9 cellular contexts compared by ENCODE assay signal in the genomic region with DNA sequence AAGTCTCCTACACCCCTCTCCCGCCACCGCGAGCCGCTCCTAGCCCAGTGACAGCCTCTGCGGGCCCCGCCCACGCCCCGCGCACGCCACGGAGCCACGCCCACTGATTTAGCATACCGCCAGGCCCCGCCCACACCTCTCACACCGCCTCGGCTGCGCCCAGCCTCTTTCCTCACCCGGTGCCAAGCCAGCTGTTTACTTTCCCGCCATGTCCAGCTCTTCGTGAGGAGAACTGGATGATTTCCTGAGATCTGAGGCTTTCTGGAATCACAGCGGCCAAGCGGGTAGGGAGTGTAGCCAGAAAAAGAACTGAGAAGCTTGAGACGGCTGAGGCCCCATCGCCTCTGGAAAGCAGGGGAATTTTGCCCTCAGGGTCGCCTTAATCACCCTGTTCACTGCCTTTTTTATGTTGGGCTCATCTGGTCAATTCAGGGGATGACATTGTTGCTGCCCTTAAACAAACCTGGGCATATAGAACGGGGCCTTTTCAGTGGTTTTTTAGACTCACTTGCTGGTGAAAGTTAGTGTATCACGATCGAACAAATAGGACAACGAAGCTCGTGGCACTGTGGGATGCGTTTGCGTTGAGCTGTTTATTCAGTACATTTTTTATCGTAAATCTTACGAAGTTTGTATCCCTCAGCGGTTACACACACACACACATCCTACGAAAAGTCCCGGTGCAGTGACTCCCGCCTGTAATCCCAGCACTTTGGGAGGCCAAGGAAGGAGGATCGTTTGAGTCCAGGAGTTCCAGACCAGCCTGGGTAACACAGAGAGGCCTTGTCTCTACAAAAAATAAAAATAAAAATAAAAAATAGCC. TPM values are rescaled to one million over a fixed set of nuclear protein-coding genes. Genes with fewer than 3 reads are reported as not detected.
DNase-seq lines count a peak whose midpoint lies in the region; ATAC-seq, FAIRE-seq and TF ChIP-seq lines count a peak whose summit lies in the region.
"Had no signal": no experiment of that assay in that cellular context is flagged by ENCODE, and none has a peak within 500 bp of the region (broad histone marks: within the 10 kb centered on the region; RNA-seq: fewer than 3 reads in every experiment).

A gene with protein sequence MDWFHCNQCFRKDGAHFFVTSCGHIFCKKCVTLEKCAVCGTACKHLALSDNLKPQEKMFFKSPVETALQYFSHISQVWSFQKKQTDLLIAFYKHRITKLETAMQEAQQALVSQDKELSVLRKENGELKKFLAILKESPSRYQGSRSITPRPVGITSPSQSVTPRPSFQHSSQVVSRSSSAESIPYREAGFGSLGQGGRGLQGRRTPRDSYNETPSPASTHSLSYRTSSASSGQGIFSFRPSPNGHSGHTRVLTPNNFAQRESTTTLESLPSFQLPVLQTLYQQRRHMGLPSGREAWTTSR (plus strand): TSS at position 165 of the 823 bp plus-strand sequence. CDS start 2,410 bp downstream, outside the sequence.

- H3K4me3 ChIP-seq in small intestine (ENCODE audit: low read depth in 1 of 2, low read length in 2 of 2): no peak within 1 kb of the TSS

- H3K4me1 ChIP-seq in small intestine (ENCODE audit: control insufficient read depth in 2 of 2, insufficient read depth in 1 of 2, low read depth in 1 of 2, low read length in 1 of 2): no peaks in the 10 kb centered on the region

- POLR2A ChIA-PET in HEK293T (lab: Yijun Ruan, JAX): interaction anchor here (0.6 to 1.3 kb wide), 4 partner anchors 31 to 1727 kb away, joined by 3 read pairs; a partner anchor contains a TSS

- ATAC-seq in activated CD4-positive, CD25-positive, alpha-beta regulatory T cell treated with anti-CD3 and anti-CD28 coated beads, Interleukin-2, amount 50 U/mL, for 24 hours: peak; percentile 83 to 88
- ATAC-seq in GM19328 (IDR thresholded peaks at IDR 0.05; ENCODE audit: unreplicated experiment): no peak

- no peaks in the 10 kb centered on the region for H3K27me3 ChIP-seq in small intestine (ENCODE audit: control insufficient read depth in 2 of 2, insufficient read depth in 2 of 2, low read length in 2 of 2)

- 23 to 30% (median 25%) methylated on average over 39 of the region's 39 CpGs for WGBS in small intestine, 3 donors

- H3K36me3 ChIP-seq in small intestine (ENCODE audit: control insufficient read depth in 2 of 2, insufficient read depth in 2 of 2, low read length in 2 of 2): no peaks in the 10 kb centered on the region

- no peak for FAIRE-seq in small intestine (lab: Jason Lieb, UNC)

- H3K27ac ChIP-seq in caudate nucleus (ENCODE audit: low read depth, low read length) (no peak within 1 kb of the TSS), small intestine (ENCODE audit: low read depth in 1 of 2, low read length in 1 of 2) (peak within 1 kb of the TSS in 1 of 2 donors; percentile 57)

- peak; percentile 93 for DNase-seq in COLO829 (ENCODE audit: low spot score)
- peak; percentile 78 for DNase-seq in HEK293T (ENCODE audit: extremely low spot score)
- DNase-seq in NCI-H2227 treated with DMSO at 0.1 percent for 48 hours (lab: John Stamatoyannopoulos, UW): peak; percentile 92
- DNase-seq in caudate nucleus (lab: John Stamatoyannopoulos, UW): peak in 57 of 61 donors; percentile 1 to 81 (median 39)
- DNase-seq in iris pigment epithelial cell (ENCODE audit: low read depth): peak; percentile 67
- peak; percentile 91 for DNase-seq in small intestine

- no peaks in the 10 kb centered on the region for H3K9me3 ChIP-seq in small intestine (ENCODE audit: control insufficient read depth, low read depth)

- CTCF ChIA-PET in HEK293T (lab: Yijun Ruan, JAX): no interaction called here

TF ChIP-seq in HEK293T, 16 proteins besides CTCF, POLR2A, EP300 and RAD21:
- TF ChIP-seq SP1 (IDR thresholded peaks at IDR 0.05) (no peak; the same call in 1 of the 2 replicates), HDGF (IDR thresholded peaks at IDR 0.05; ENCODE audit: borderline replicate concordance) (no peak), FOXK2 (IDR thresholded peaks at IDR 0.05) (no peak), TARDBP (IDR thresholded peaks at IDR 0.05) (no peak), L3MBTL2 (conservative IDR thresholded peaks at IDR 0.05) (peak; percentile 78), ELF4 (IDR thresholded peaks at IDR 0.05) (no peak)
- TF ChIP-seq, protein P1, sequence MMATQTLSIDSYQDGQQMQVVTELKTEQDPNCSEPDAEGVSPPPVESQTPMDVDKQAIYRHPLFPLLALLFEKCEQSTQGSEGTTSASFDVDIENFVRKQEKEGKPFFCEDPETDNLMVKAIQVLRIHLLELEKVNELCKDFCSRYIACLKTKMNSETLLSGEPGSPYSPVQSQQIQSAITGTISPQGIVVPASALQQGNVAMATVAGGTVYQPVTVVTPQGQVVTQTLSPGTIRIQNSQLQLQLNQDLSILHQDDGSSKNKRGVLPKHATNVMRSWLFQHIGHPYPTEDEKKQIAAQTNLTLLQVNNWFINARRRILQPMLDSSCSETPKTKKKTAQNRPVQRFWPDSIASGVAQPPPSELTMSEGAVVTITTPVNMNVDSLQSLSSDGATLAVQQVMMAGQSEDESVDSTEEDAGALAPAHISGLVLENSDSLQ (IDR thresholded peaks at IDR 0.05): no peak

RNA-seq across cellular contexts. Expression of the gene that starts here (rescaled TPM):
- polyA plus RNA-seq in small intestine: under 1 TPM in 2 of 3 donors, not detected in 1; 0.07 to 0.45 TPM
- polyA plus RNA-seq: IgD-negative memory B cell had no signal

Comparison
In these comparisons a context has a peak if more than half of its experiments do, and no peak if none do; other contexts are left out.
1. Peak in DNase-seq in small intestine; RNA of the gene not detected or under 1 TPM.
2. DNase-seq: peak in every context shown above with its lines; median percentile 93 in COLO829; 92 in NCI-H2227 treated with DMSO at 0.1 percent for 48 hours; 91 in small intestine; 78 in HEK293T; 67 in iris pigment epithelial cell; 39 in caudate nucleus.